ENCODE assay signal across 25 cellular contexts in the genomic region with DNA sequence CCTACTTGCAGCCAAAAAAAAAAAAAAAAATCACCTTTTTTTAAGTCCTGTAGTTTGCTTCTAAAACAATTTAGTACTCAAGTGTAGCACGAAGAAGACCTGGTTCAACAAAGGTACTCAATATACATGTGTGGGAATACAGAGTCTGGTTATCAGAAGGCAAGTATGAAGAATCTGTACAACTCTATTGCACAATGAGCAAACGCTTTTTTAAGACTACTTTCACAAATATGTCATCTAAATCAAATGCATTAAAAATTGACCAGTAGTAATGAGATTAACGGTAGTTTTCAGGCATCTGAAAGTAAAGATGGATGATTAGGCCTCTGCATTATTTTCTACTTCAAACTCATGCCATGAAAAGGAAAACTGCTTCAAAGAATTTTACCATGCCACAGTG. TPM values are rescaled to one million over a fixed set of nuclear protein-coding genes. Genes with fewer than 3 reads are reported as not detected.
DNase-seq lines count a peak whose midpoint lies in the region; ATAC-seq and TF ChIP-seq lines count a peak whose summit lies in the region.
"Had no signal": no experiment of that assay in that cellular context is flagged by ENCODE, and none has a peak within 500 bp of the region (broad histone marks: within the 10 kb centered on the region; RNA-seq: fewer than 3 reads in every experiment).

No MANE protein-coding gene starts in this region.

- in situ Hi-C loops in IMR-90 (cut with MboI; ENCODE audit: low sequenced_read_pairs), result no loop called here

- peaks cover 13 to 28% of the 10 kb centered on the region in 2 experiments for H3K79me1 ChIP-seq in IMR-90 (ENCODE audit: low read depth in 1 of 2, low read length in 2 of 2)

- H3K9me3 Mint-ChIP-seq in activated CD4-positive, alpha-beta T cell treated with anti-CD3 and anti-CD28 coated beads for 36 hours (ENCODE audit: low read depth), result no peaks in the 10 kb centered on the region
- no peaks in the 10 kb centered on the region for H3K9me3 Mint-ChIP-seq in activated naive CD4-positive, alpha-beta T cell treated with anti-CD3 and anti-CD28 coated beads for 36 hours
- H3K9me3 Mint-ChIP-seq: HFFc6 had no signal

- DNase-seq in activated CD4-positive, alpha-beta T cell treated with anti-CD3 and anti-CD28 coated beads for 36 hours, result no peak
- no peak for DNase-seq in activated CD4-positive, alpha-beta T cell treated with anti-CD3 and anti-CD28 coated beads, Interleukin-2, amount 50 U/mL, for 1 hour
- no peak for DNase-seq in activated naive CD4-positive, alpha-beta T cell treated with anti-CD3 and anti-CD28 coated beads for 36 hours
- DNase-seq in activated naive CD4-positive, alpha-beta T cell (lab: John Stamatoyannopoulos, UW), result no peak
- DNase-seq in IMR-90, result no peak
- DNase-seq in osteoblast (ENCODE audit: insufficient read length, low spot score, missing footprints), result no peak
- DNase-seq in left ventricle myocardium inferior, result no peak
- DNase-seq: ACHN, Caco-2, DMS79, EL, GDM1, GOT3, HFFc6, KG1, MM.1S, NCI-H2029 treated with DMSO at 0.1 percent for 48 hours, NCI-H69, SHP77 had no signal

- no peak overlapping the region for H3K56ac ChIP-seq in IMR-90 (ENCODE audit: extremely low read depth, insufficient read depth, low read length)

- no peak overlapping the region for H2AK9ac ChIP-seq in IMR-90 (replicated peaks; ENCODE audit: low read depth, low read length, poor library complexity)

- H3K4ac ChIP-seq in IMR-90 (ENCODE audit: low read depth, low read length), result no peak overlapping the region

- H3K4me3 ChIP-seq in IMR-90 (ENCODE audit: insufficient read depth, low read depth, low read length), result no peak overlapping the region
- no peak overlapping the region for H3K4me3 ChIP-seq in osteoblast (ENCODE audit: insufficient read depth, low read length)
- no peak overlapping the region for H3K4me3 ChIP-seq in left ventricle myocardium inferior
- H3K4me3 ChIP-seq: GM12878, HAP-1 had no signal

- no peak overlapping the region for H2BK15ac ChIP-seq in IMR-90 (ENCODE audit: low read depth, low read length)

- no peak overlapping the region for H2BK120ac ChIP-seq in IMR-90 (ENCODE audit: low read depth, low read length)

- H3K9me3 ChIP-seq in IMR-90 (ENCODE audit: control insufficient read depth, insufficient read depth, low read length), result no peaks in the 10 kb centered on the region
- H3K9me3 ChIP-seq in osteoblast (ENCODE audit: low read depth, low read length), result no peaks in the 10 kb centered on the region
- H3K9me3 ChIP-seq in left ventricle myocardium inferior (replicated peaks), result no peaks in the 10 kb centered on the region
- H3K9me3 ChIP-seq: Caco-2, HAP-1 had no signal

- H3K18ac ChIP-seq in IMR-90 (ENCODE audit: low read depth, low read length), result no peak overlapping the region

- H3K27me3 Mint-ChIP-seq in activated CD4-positive, alpha-beta T cell treated with anti-CD3 and anti-CD28 coated beads for 36 hours, result no peaks in the 10 kb centered on the region
- no peaks in the 10 kb centered on the region for H3K27me3 Mint-ChIP-seq in activated naive CD4-positive, alpha-beta T cell treated with anti-CD3 and anti-CD28 coated beads for 36 hours (ENCODE audit: low read depth)

- no CpG with 5 or more reads among the region's 3 CpGs for WGBS in IMR-90 (ENCODE audit: extremely low coverage in 2 of 2, insufficient read length in 1 of 2), 2 experiments

- dilution Hi-C loops in IMR-90 (cut with HindIII; ENCODE audit: low sequenced_read_pairs, unreplicated experiment), result no loop called here

- H2AK5ac ChIP-seq in IMR-90 (ENCODE audit: low read depth, low read length), result no peak overlapping the region

- no peak overlapping the region for H2AFZ ChIP-seq in IMR-90 (replicated peaks; ENCODE audit: low read length, poor library complexity)
- no peak overlapping the region for H2AFZ ChIP-seq in osteoblast (ENCODE audit: low read length)

- no peak overlapping the region for H4K5ac ChIP-seq in IMR-90 (ENCODE audit: low read depth, low read length)

- H3K27me3 ChIP-seq in IMR-90 (ENCODE audit: control insufficient read depth, insufficient read depth, low read length) (no peaks in the 10 kb centered on the region), osteoblast (ENCODE audit: insufficient read depth, low read length) (no peaks in the 10 kb centered on the region), left ventricle myocardium inferior (ENCODE audit: low read depth) (no peaks in the 10 kb centered on the region)

- no peak overlapping the region for H3K27ac ChIP-seq in IMR-90 (ENCODE audit: insufficient read depth, low read length)
- peak overlapping the region; percentile 6 for H3K27ac ChIP-seq in osteoblast (ENCODE audit: low read depth, low read length)
- no peak overlapping the region for H3K27ac ChIP-seq in left ventricle myocardium inferior (replicated peaks)
- H3K27ac ChIP-seq: 22Rv1, RWPE1 had no signal

- H4K8ac ChIP-seq in IMR-90 (ENCODE audit: low read depth in 2 of 2, low read length in 2 of 2), result no peak overlapping the region

- H3K4me3 Mint-ChIP-seq in activated CD4-positive, alpha-beta T cell treated with anti-CD3 and anti-CD28 coated beads for 36 hours, result no peak overlapping the region
- H3K4me3 Mint-ChIP-seq in activated naive CD4-positive, alpha-beta T cell treated with anti-CD3 and anti-CD28 coated beads for 36 hours, result no peak overlapping the region
- H3K4me3 Mint-ChIP-seq: HFFc6 had no signal

- no peaks in the 10 kb centered on the region; the same call in none of the 2 replicates for H3K9me1 ChIP-seq in IMR-90 (ENCODE audit: insufficient read depth, low read length)

- H3K23ac ChIP-seq in IMR-90 (ENCODE audit: low read depth, low read length), result no peak overlapping the region

- H3K4me1 ChIP-seq in IMR-90 (ENCODE audit: control insufficient read depth, insufficient read depth, low read length) (peaks cover 2% of the 10 kb centered on the region), osteoblast (ENCODE audit: insufficient read depth, low read length) (no peaks in the 10 kb centered on the region), left ventricle myocardium inferior (peaks cover 36% of the 10 kb centered on the region)

- POLR2A ChIA-PET in activated CD4-positive, alpha-beta T cell treated with anti-CD3 and anti-CD28 coated beads for 36 hours (lab: Charles Lee), result no interaction called here
- POLR2A ChIA-PET in IMR-90 (lab: Charles Lee; ENCODE audit: unreplicated experiment), result no interaction called here

- no peak for TF ChIP-seq RAD21 in IMR-90 (IDR thresholded peaks at IDR 0.05; ENCODE audit: low read length)

- ATAC-seq in activated CD4-positive, alpha-beta T cell treated with anti-CD3 and anti-CD28 coated beads for 36 hours, result no peak
- ATAC-seq in IMR-90 (ENCODE audit: low read depth) (no peak), HG03175 (IDR thresholded peaks at IDR 0.05; ENCODE audit: unreplicated experiment) (no peak)
- ATAC-seq: GM12878, Panc1 had no signal

- H4K20me1 ChIP-seq in IMR-90 (ENCODE audit: insufficient read depth, low read length) (peaks cover 8% of the 10 kb centered on the region), osteoblast (ENCODE audit: insufficient read depth, low read length) (peaks cover 12% of the 10 kb centered on the region)

- H3K27ac Mint-ChIP-seq in activated CD4-positive, alpha-beta T cell treated with anti-CD3 and anti-CD28 coated beads for 36 hours, result peak overlapping the region; percentile 15
- H3K27ac Mint-ChIP-seq in activated naive CD4-positive, alpha-beta T cell treated with anti-CD3 and anti-CD28 coated beads for 36 hours, result peak overlapping the region; percentile 66
- H3K27ac Mint-ChIP-seq: HFFc6 had no signal

- H3K4me2 ChIP-seq in IMR-90 (ENCODE audit: low read depth, low read length) (no peak overlapping the region), osteoblast (ENCODE audit: insufficient read depth, low read length) (no peak overlapping the region)

- peaks cover 70% of the 10 kb centered on the region for H3K79me2 ChIP-seq in osteoblast (ENCODE audit: insufficient read depth, low read length)

- no peak for TF ChIP-seq POLR2A in IMR-90 (IDR thresholded peaks at IDR 0.05; ENCODE audit: low read depth, low read length)

- TF ChIP-seq CTCF in IMR-90 (conservative IDR thresholded peaks at IDR 0.05; ENCODE audit: low read depth, low read length) (no peak), osteoblast (IDR thresholded peaks at IDR 0.05; ENCODE audit: extremely low read depth, low read depth, low read length) (no peak), left ventricle myocardium inferior (IDR thresholded peaks at IDR 0.05; ENCODE audit: borderline replicate concordance) (no peak)

- H4K91ac ChIP-seq in IMR-90 (ENCODE audit: insufficient read depth, low read depth, low read length), result no peak overlapping the region

- H3K4me1 Mint-ChIP-seq in activated CD4-positive, alpha-beta T cell treated with anti-CD3 and anti-CD28 coated beads for 36 hours, result peaks cover 27% of the 10 kb centered on the region
- H3K4me1 Mint-ChIP-seq in activated naive CD4-positive, alpha-beta T cell treated with anti-CD3 and anti-CD28 coated beads for 36 hours (ENCODE audit: low read depth), result peaks cover 31% of the 10 kb centered on the region

- H3K36me3 Mint-ChIP-seq in activated CD4-positive, alpha-beta T cell treated with anti-CD3 and anti-CD28 coated beads for 36 hours (ENCODE audit: low read depth), result peaks cover 44% of the 10 kb centered on the region
- H3K36me3 Mint-ChIP-seq in activated naive CD4-positive, alpha-beta T cell treated with anti-CD3 and anti-CD28 coated beads for 36 hours (ENCODE audit: low read depth), result peaks cover 32% of the 10 kb centered on the region

- CTCF ChIA-PET in activated CD4-positive, alpha-beta T cell treated with anti-CD3 and anti-CD28 coated beads for 36 hours (lab: Charles Lee), result interaction anchor here (1.9 kb wide), 1 partner anchor 9 kb away, joined by 13 read pairs; no protein-coding TSS in a partner anchor
- CTCF ChIA-PET in activated naive CD4-positive, alpha-beta T cell treated with anti-CD3 and anti-CD28 coated beads for 36 hours (lab: Charles Lee), result interaction anchor here (1.9 kb wide), 1 partner anchor 8 kb away, joined by 15 read pairs; no protein-coding TSS in a partner anchor
- CTCF ChIA-PET in IMR-90 (lab: Yijun Ruan, JAX), result interaction anchor here (1.9 kb wide), 1 partner anchor 8 kb away, joined by 8 read pairs; no protein-coding TSS in a partner anchor

- peaks cover 15% of the 10 kb centered on the region for H3K36me3 ChIP-seq in IMR-90 (ENCODE audit: control insufficient read depth, insufficient read depth, low read length)
- peaks cover 43% of the 10 kb centered on the region for H3K36me3 ChIP-seq in osteoblast (ENCODE audit: insufficient read depth, low read length)
- H3K36me3 ChIP-seq in left ventricle myocardium inferior, result peaks cover 56% of the 10 kb centered on the region

- no peak overlapping the region for H2BK5ac ChIP-seq in IMR-90 (ENCODE audit: low read depth, low read length, poor library complexity, severe bottlenecking)

- no peak overlapping the region for H2BK20ac ChIP-seq in IMR-90 (ENCODE audit: low read depth, low read length)

- intact Hi-C loops in activated CD4-positive, alpha-beta T cell treated with anti-CD3 and anti-CD28 coated beads for 36 hours (cut with DNase I, micrococcal nuclease), result no loop called here
- intact Hi-C loops in activated naive CD4-positive, alpha-beta T cell treated with anti-CD3 and anti-CD28 coated beads for 36 hours (cut with micrococcal nuclease), result no loop called here
- intact Hi-C loops in IMR-90 (cut with micrococcal nuclease) (no loop called here), left ventricle myocardium inferior (cut with micrococcal nuclease) (no loop called here)

- no peak overlapping the region for H3K9ac ChIP-seq in IMR-90 (ENCODE audit: low read depth, low read length)

- BruUV-seq in IMR-90 (replicated peaks; lab: Mats Ljungman, UMichigan), result no TSS peak

- H3K14ac ChIP-seq in IMR-90 (replicated peaks; ENCODE audit: low read depth, low read length), result no peak overlapping the region

RNA-seq across cellular contexts. Expression of a gene that starts 9.5 kb away (rescaled TPM):
- total RNA-seq in activated CD4-positive, alpha-beta T cell treated with anti-CD3 and anti-CD28 coated beads for 36 hours, result 100 to 1,000 TPM in 1 of 2 experiments, 10 to 100 TPM in 1; 85.4 to 112 TPM
- 10 to 100 TPM; 49.8 to 49.9 TPM for total RNA-seq in activated naive CD4-positive, alpha-beta T cell treated with anti-CD3 and anti-CD28 coated beads for 36 hours
- 51.4 and 102 TPM in 2 replicates for total RNA-seq in IMR-90 (2012; rRNA removed)
- 17.4 and 26.9 TPM in 2 replicates for polyA plus RNA-seq in IMR-90 (2012; rRNA removed)
- 7.3 and 10.6 TPM in 2 replicates for polyA plus RNA-seq in IMR-90 (2012; cell fraction: cytosol; rRNA removed)
- polyA plus RNA-seq in IMR-90 (2012; cell fraction: nucleus; rRNA removed; ENCODE audit: low replicate concordance), result 14.3 and 40.2 TPM in 2 replicates
- total RNA-seq in osteoblast, result 17.4 and 23.6 TPM in 2 replicates
- 41.4 TPM for total RNA-seq in left ventricle myocardium inferior
